In genomic region chr3:156264771-156265170, GRCh38 we compare ENCODE assay signal across 24 cellular contexts.
"Had no signal": no experiment of that assay in that cellular context is flagged by ENCODE, and none has a peak within 500 bp of the region (broad histone marks: within the 10 kb centered on the region; RNA-seq: fewer than 3 reads in every experiment).

No MANE protein-coding gene starts in this region.

- DNase-seq: activated CD4-positive, alpha-beta memory T cell treated with anti-CD3 and anti-CD28 coated beads for 36 hours; activated CD4-positive, alpha-beta T cell treated with anti-CD3 and anti-CD28 coated beads for 48 hours; activated effector memory CD4-positive, alpha-beta T cell treated with Interleukin-2 at 50 U/mL for 16 hours; activated naive CD4-positive, alpha-beta T cell treated with anti-CD3 and anti-CD28 coated beads for 36 hours; activated T-cell treated with anti-CD3 and anti-CD28 coated beads, Interleukin-2, amount 50 U/mL, for 72 hours; amygdala; cerebellar nuclear complex; esophagus squamous epithelium; foreskin melanocyte; glutamatergic neuron; kidney glomerular epithelial cell; left lung; naive thymus-derived CD4-positive, alpha-beta T cell; occipital lobe; posterior cingulate gyrus; right lobe of liver; small intestine; stimulated activated CD4-positive, alpha-beta T cell treated with anti-CD3 and anti-CD28 coated beads, Interleukin-4, amount 100 ng/mL, for 1 hour; stimulated activated naive CD4-positive, alpha-beta T cell; T-helper 2 cell had no signal

- H3K4me3 ChIP-seq: coronary artery, esophagus squamous epithelium, hepatocyte, left lung, lung, right lobe of liver, thoracic aorta had no signal
